In the genomic region with DNA sequence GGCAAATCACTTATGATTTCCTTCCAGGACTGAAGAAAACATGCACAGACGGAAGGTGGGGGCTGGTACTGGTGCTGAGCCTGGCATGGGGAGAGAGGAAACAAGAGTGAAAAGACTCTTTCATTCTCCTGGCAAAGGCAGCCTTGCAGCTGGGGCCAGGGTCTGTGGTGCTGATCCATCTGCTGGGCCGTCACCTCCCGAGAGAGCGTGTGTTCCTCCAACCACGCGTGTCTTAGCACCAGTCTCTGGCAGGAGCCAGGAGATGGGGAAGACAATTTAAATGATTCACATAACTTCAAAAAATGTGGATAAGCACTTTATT, we compare ENCODE assay signal across 22 cellular contexts. TPM values are rescaled to one million over a fixed set of nuclear protein-coding genes. Genes with fewer than 3 reads are reported as not detected.
A peak's percentile ranks its signal among the peaks of the same experiment; 100 is the strongest.
DNase-seq lines count a peak whose midpoint lies in the region; ATAC-seq and TF ChIP-seq lines count a peak whose summit lies in the region.
"Had no signal": no experiment of that assay in that cellular context is flagged by ENCODE, and none has a peak within 500 bp of the region (broad histone marks: within the 10 kb centered on the region; RNA-seq: fewer than 3 reads in every experiment).

No MANE protein-coding gene starts in this region.

- no peaks in the 10 kb centered on the region for H3K36me3 ChIP-seq in left ventricle myocardium inferior
- H3K36me3 ChIP-seq: adrenal gland had no signal

- peak; percentile 87 for ATAC-seq in Right ventricle myocardium superior (ENCODE audit: poor library complexity)
- no peak for ATAC-seq in GM18519 (IDR thresholded peaks at IDR 0.05; ENCODE audit: low FRiP score, unreplicated experiment)
- ATAC-seq: natural killer cell; stimulated activated naive CD8-positive, alpha-beta T cell treated with anti-CD3 and anti-CD28 coated beads, Interleukin-15, amount 100 ng/mL, for 72 hours had no signal

- H3K27me3 ChIP-seq in left ventricle myocardium inferior (ENCODE audit: low read depth): no peaks in the 10 kb centered on the region
- H3K27me3 ChIP-seq: adrenal gland had no signal

- no peak overlapping the region for H3K4me3 ChIP-seq in left ventricle myocardium inferior
- H3K4me3 ChIP-seq: adrenal gland had no signal

- H3K36me3 Mint-ChIP-seq in endothelial cell (ENCODE audit: low read depth, unreplicated experiment): no peaks in the 10 kb centered on the region
- H3K36me3 Mint-ChIP-seq: natural killer cell had no signal

- H3K27me3 Mint-ChIP-seq in endothelial cell (ENCODE audit: unreplicated experiment): no peaks in the 10 kb centered on the region
- H3K27me3 Mint-ChIP-seq: dendritic cell treated with granulocyte-macrophage colony-stimulating factor and Interleukin-4, amounts not matched to agents 40 ng/mL and 50 ng/mL, for 4 days; stimulated activated naive CD8-positive, alpha-beta T cell treated with anti-CD3 and anti-CD28 coated beads, Interleukin-15, amount 100 ng/mL, for 72 hours had no signal

- POLR2A ChIA-PET in HEK293T (lab: Yijun Ruan, JAX): no interaction called here

- DNase-seq in Right ventricle myocardium superior: peak; percentile 76
- no peak for DNase-seq in cardiac septum (ENCODE audit: low spot score)
- peak; percentile 69 for DNase-seq in left ventricle myocardium inferior
- DNase-seq in nucleus accumbens (lab: John Stamatoyannopoulos, UW): peak in 53 of 56 donors; percentile 10 to 87 (median 69)
- DNase-seq in HEK293T (ENCODE audit: extremely low spot score): no peak
- no peak for DNase-seq in endothelial cell (ENCODE audit: low spot score)
- no peak for DNase-seq in posterior vena cava (ENCODE audit: low spot score)
- DNase-seq: 8988T; activated gamma-delta T cell treated with Interleukin-2 at 50 U/mL for 16 hours; adrenal gland; COR-L47; DMS79; natural killer cell; NCI-H1436; NCI-H69; stimulated activated naive CD8-positive, alpha-beta T cell treated with anti-CD3 and anti-CD28 coated beads, Interleukin-15, amount 100 ng/mL, for 72 hours; T-helper 2 cell; trophoblast cell had no signal

- no peaks in the 10 kb centered on the region for H3K9me3 Mint-ChIP-seq in endothelial cell (ENCODE audit: unreplicated experiment)
- H3K9me3 Mint-ChIP-seq: dendritic cell treated with granulocyte-macrophage colony-stimulating factor and Interleukin-4, amounts not matched to agents 40 ng/mL and 50 ng/mL, for 4 days; natural killer cell; stimulated activated naive CD8-positive, alpha-beta T cell treated with anti-CD3 and anti-CD28 coated beads, Interleukin-15, amount 100 ng/mL, for 72 hours had no signal

- no peak overlapping the region for H3K4me3 Mint-ChIP-seq in endothelial cell (ENCODE audit: unreplicated experiment)
- H3K4me3 Mint-ChIP-seq: dendritic cell treated with granulocyte-macrophage colony-stimulating factor and Interleukin-4, amounts not matched to agents 40 ng/mL and 50 ng/mL, for 4 days; natural killer cell; stimulated activated naive CD8-positive, alpha-beta T cell treated with anti-CD3 and anti-CD28 coated beads, Interleukin-15, amount 100 ng/mL, for 72 hours had no signal

- H3K9me3 ChIP-seq in left ventricle myocardium inferior (replicated peaks): no peaks in the 10 kb centered on the region
- H3K9me3 ChIP-seq: adrenal gland had no signal

- H3K27ac Mint-ChIP-seq in endothelial cell (ENCODE audit: unreplicated experiment): no peak overlapping the region
- H3K27ac Mint-ChIP-seq: dendritic cell treated with granulocyte-macrophage colony-stimulating factor and Interleukin-4, amounts not matched to agents 40 ng/mL and 50 ng/mL, for 4 days; natural killer cell; stimulated activated naive CD8-positive, alpha-beta T cell treated with anti-CD3 and anti-CD28 coated beads, Interleukin-15, amount 100 ng/mL, for 72 hours had no signal

- peak overlapping the region; percentile 52 for H3K27ac ChIP-seq in left ventricle myocardium inferior (replicated peaks)
- H3K27ac ChIP-seq: KMS-11, parathyroid adenoma had no signal

- CTCF ChIA-PET in HEK293T (lab: Yijun Ruan, JAX): interaction anchor here (1.6 kb wide), 1 partner anchor 23 kb away, joined by 5 read pairs; no protein-coding TSS in a partner anchor

- H3K4me1 ChIP-seq in left ventricle myocardium inferior: no peaks in the 10 kb centered on the region
- H3K4me1 ChIP-seq: parathyroid adenoma had no signal

- TF ChIP-seq CTCF in left ventricle myocardium inferior (IDR thresholded peaks at IDR 0.05; ENCODE audit: borderline replicate concordance): no peak
- TF ChIP-seq CTCF in endothelial cell (IDR thresholded peaks at IDR 0.05; ENCODE audit: unreplicated experiment): no peak

- intact Hi-C loops in Right ventricle myocardium superior (cut with DNase I): no loop called here
- intact Hi-C loops in cardiac septum (cut with DNase I): no loop called here
- intact Hi-C loops in left ventricle myocardium inferior (cut with micrococcal nuclease): no loop called here
- intact Hi-C loops in posterior vena cava (cut with DNase I): no loop called here

- H3K4me1 Mint-ChIP-seq in endothelial cell (ENCODE audit: unreplicated experiment): no peaks in the 10 kb centered on the region
- H3K4me1 Mint-ChIP-seq: natural killer cell; stimulated activated naive CD8-positive, alpha-beta T cell treated with anti-CD3 and anti-CD28 coated beads, Interleukin-15, amount 100 ng/mL, for 72 hours had no signal

TF ChIP-seq in HEK293T, 16 proteins besides CTCF, POLR2A, EP300 and RAD21:
- TF ChIP-seq HDGF (IDR thresholded peaks at IDR 0.05; ENCODE audit: borderline replicate concordance): no peak
- no peak for TF ChIP-seq SUZ12 (IDR thresholded peaks at IDR 0.05)
- no peak for TF ChIP-seq FOXA1 (IDR thresholded peaks at IDR 0.05)
- TF ChIP-seq, protein P1, sequence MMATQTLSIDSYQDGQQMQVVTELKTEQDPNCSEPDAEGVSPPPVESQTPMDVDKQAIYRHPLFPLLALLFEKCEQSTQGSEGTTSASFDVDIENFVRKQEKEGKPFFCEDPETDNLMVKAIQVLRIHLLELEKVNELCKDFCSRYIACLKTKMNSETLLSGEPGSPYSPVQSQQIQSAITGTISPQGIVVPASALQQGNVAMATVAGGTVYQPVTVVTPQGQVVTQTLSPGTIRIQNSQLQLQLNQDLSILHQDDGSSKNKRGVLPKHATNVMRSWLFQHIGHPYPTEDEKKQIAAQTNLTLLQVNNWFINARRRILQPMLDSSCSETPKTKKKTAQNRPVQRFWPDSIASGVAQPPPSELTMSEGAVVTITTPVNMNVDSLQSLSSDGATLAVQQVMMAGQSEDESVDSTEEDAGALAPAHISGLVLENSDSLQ (IDR thresholded peaks at IDR 0.05): no peak
- TF ChIP-seq ARNT (IDR thresholded peaks at IDR 0.05): no peak
- TF ChIP-seq FOXM1 (IDR thresholded peaks at IDR 0.05; ENCODE audit: borderline replicate concordance): no peak
- no peak for TF ChIP-seq TARDBP (IDR thresholded peaks at IDR 0.05)
- no peak for TF ChIP-seq BHLHE40 (IDR thresholded peaks at IDR 0.05; ENCODE audit: borderline replicate concordance)
- TF ChIP-seq CTBP1 (IDR thresholded peaks at IDR 0.05; ENCODE audit: borderline replicate concordance): no peak
- TF ChIP-seq SP1 (IDR thresholded peaks at IDR 0.05): no peak
- no peak for TF ChIP-seq FOXK2 (IDR thresholded peaks at IDR 0.05)
- TF ChIP-seq LEF1 (IDR thresholded peaks at IDR 0.05; ENCODE audit: borderline replicate concordance): no peak

RNA-seq across cellular contexts. Expression of a gene that starts 23.9 kb away (rescaled TPM):
- total RNA-seq in Right ventricle myocardium superior: 35.2 TPM
- total RNA-seq in cardiac septum: 36.8 TPM
- total RNA-seq in left ventricle myocardium inferior: 32.7 TPM
- 32.6 TPM for total RNA-seq in endothelial cell (ENCODE audit: unreplicated experiment)
- 10 to 100 TPM; 77.4 to 85.0 TPM for total RNA-seq in posterior vena cava

Comparison
In these comparisons a context has a peak if more than half of its experiments do, and no peak if none do; other contexts are left out.
1. DNase-seq: peak in Right ventricle myocardium superior (single experiment), left ventricle myocardium inferior (single experiment) and nucleus accumbens (53 of 56); none in cardiac septum (single experiment), HEK293T (single experiment), endothelial cell (single experiment) and posterior vena cava (single experiment).